In the genomic region with DNA sequence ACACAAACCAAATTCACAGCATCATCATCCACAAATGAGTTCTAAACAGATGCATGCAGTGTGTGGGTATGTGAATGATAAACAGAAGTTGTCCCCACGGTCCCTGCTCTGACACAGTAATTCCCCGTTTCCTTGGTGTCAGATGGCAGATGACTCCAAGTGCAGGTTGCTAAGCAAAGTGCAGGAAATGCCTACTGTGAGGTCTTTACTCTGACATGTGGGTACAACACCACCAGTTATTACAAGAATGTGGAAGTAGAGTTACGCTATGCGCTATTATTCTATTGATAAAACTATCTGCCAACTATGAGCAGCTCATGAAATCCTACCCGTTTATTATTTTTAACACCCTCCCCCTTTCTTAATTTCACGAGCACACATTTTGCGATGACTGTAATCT, we compare ENCODE assay signal across 18 cellular contexts.
A peak's percentile ranks its signal among the peaks of the same experiment; 100 is the strongest.
DNase-seq lines count a peak whose midpoint lies in the region; ATAC-seq and TF ChIP-seq lines count a peak whose summit lies in the region.
"Had no signal": no experiment of that assay in that cellular context is flagged by ENCODE, and none has a peak within 500 bp of the region (broad histone marks: within the 10 kb centered on the region; RNA-seq: fewer than 3 reads in every experiment).

No MANE protein-coding gene starts in this region.

- H3K4me3 ChIP-seq in endodermal cell (ENCODE audit: low read length), result no peak overlapping the region
- H3K4me3 ChIP-seq: adrenal gland had no signal

- no peak for ATAC-seq in stimulated activated effector memory CD8-positive, alpha-beta T cell treated with anti-CD3 and anti-CD28 coated beads, Interleukin-12 subunit alpha, Interleukin-12 subunit beta, amount 100 ng/mL, for 72 hours
- no peak for ATAC-seq in GM19035 (IDR thresholded peaks at IDR 0.05; ENCODE audit: unreplicated experiment)
- ATAC-seq: activated CD4-positive, CD25-positive, alpha-beta regulatory T cell treated with anti-CD3 and anti-CD28 coated beads, Interleukin-2, amount 50 U/mL, for 24 hours; activated CD8-positive, alpha-beta memory T cell treated with anti-CD3 and anti-CD28 coated beads, Interleukin-2, amount 10 ng/mL, durations not matched to agents 7 days and 5 days; right cardiac atrium had no signal

- TF ChIP-seq CTCF in endodermal cell (conservative IDR thresholded peaks at IDR 0.05), result no peak
- TF ChIP-seq CTCF in osteocyte (IDR thresholded peaks at IDR 0.05), result no peak

- no peaks in the 10 kb centered on the region for H3K9me3 Mint-ChIP-seq in endodermal cell
- no peaks in the 10 kb centered on the region for H3K9me3 Mint-ChIP-seq in osteocyte (ENCODE audit: unreplicated experiment)
- H3K9me3 Mint-ChIP-seq in stimulated activated effector memory CD8-positive, alpha-beta T cell treated with anti-CD3 and anti-CD28 coated beads, Interleukin-12 subunit alpha, Interleukin-12 subunit beta, amount 100 ng/mL, for 72 hours, result peaks cover 6% of the 10 kb centered on the region

- H3K4me3 Mint-ChIP-seq in endodermal cell (no peak overlapping the region), osteocyte (ENCODE audit: unreplicated experiment) (peak overlapping the region; percentile 55)
- H3K4me3 Mint-ChIP-seq in stimulated activated effector memory CD8-positive, alpha-beta T cell treated with anti-CD3 and anti-CD28 coated beads, Interleukin-12 subunit alpha, Interleukin-12 subunit beta, amount 100 ng/mL, for 72 hours, result no peak overlapping the region
- H3K4me3 Mint-ChIP-seq: activated CD8-positive, alpha-beta memory T cell treated with anti-CD3 and anti-CD28 coated beads, Interleukin-2, amount 10 ng/mL, durations not matched to agents 7 days and 5 days; CD4-positive, alpha-beta memory T cell had no signal

- peak overlapping the region; percentile 27 for H3K27ac ChIP-seq in endodermal cell (ENCODE audit: low read depth, low read length)
- H3K27ac ChIP-seq: adrenal gland, neutrophil had no signal

- H3K36me3 ChIP-seq in endodermal cell (ENCODE audit: control insufficient read depth, insufficient read depth, low read length), result no peaks in the 10 kb centered on the region
- H3K36me3 ChIP-seq: adrenal gland, neutrophil had no signal

- no peak overlapping the region for H3K9ac ChIP-seq in endodermal cell (ENCODE audit: extremely low read depth, low read length, poor library complexity, severe bottlenecking)

- no peaks in the 10 kb centered on the region for H3K9me3 ChIP-seq in endodermal cell (ENCODE audit: control insufficient read depth, low read length)
- H3K9me3 ChIP-seq: adrenal gland, neutrophil had no signal

- H3K4me1 Mint-ChIP-seq in endodermal cell, result peaks cover 25% of the 10 kb centered on the region
- H3K4me1 Mint-ChIP-seq in osteocyte (ENCODE audit: unreplicated experiment), result peaks cover 64% of the 10 kb centered on the region
- no peaks in the 10 kb centered on the region for H3K4me1 Mint-ChIP-seq in stimulated activated effector memory CD8-positive, alpha-beta T cell treated with anti-CD3 and anti-CD28 coated beads, Interleukin-12 subunit alpha, Interleukin-12 subunit beta, amount 100 ng/mL, for 72 hours
- H3K4me1 Mint-ChIP-seq: activated CD8-positive, alpha-beta memory T cell treated with anti-CD3 and anti-CD28 coated beads, Interleukin-2, amount 10 ng/mL, durations not matched to agents 7 days and 5 days; CD4-positive, alpha-beta memory T cell had no signal

- H3K27ac Mint-ChIP-seq in endodermal cell, result no peak overlapping the region
- H3K27ac Mint-ChIP-seq in osteocyte (ENCODE audit: unreplicated experiment), result peak overlapping the region; percentile 82
- no peak overlapping the region for H3K27ac Mint-ChIP-seq in stimulated activated effector memory CD8-positive, alpha-beta T cell treated with anti-CD3 and anti-CD28 coated beads, Interleukin-12 subunit alpha, Interleukin-12 subunit beta, amount 100 ng/mL, for 72 hours
- H3K27ac Mint-ChIP-seq: activated CD8-positive, alpha-beta memory T cell treated with anti-CD3 and anti-CD28 coated beads, Interleukin-2, amount 10 ng/mL, durations not matched to agents 7 days and 5 days; CD4-positive, alpha-beta memory T cell had no signal

- peaks cover 4% of the 10 kb centered on the region for H3K27me3 Mint-ChIP-seq in endodermal cell (ENCODE audit: insufficient read depth)
- no peaks in the 10 kb centered on the region for H3K27me3 Mint-ChIP-seq in osteocyte (ENCODE audit: unreplicated experiment)
- H3K27me3 Mint-ChIP-seq: activated CD8-positive, alpha-beta memory T cell treated with anti-CD3 and anti-CD28 coated beads, Interleukin-2, amount 10 ng/mL, durations not matched to agents 7 days and 5 days; CD4-positive, alpha-beta memory T cell had no signal

- H3K4me1 ChIP-seq in endodermal cell (ENCODE audit: control insufficient read depth, insufficient read depth, low read length), result peaks cover 6% of the 10 kb centered on the region
- H3K4me1 ChIP-seq: adrenal gland had no signal

- H3K27me3 ChIP-seq in endodermal cell (ENCODE audit: control insufficient read depth, insufficient read depth, low read length, poor library complexity, severe bottlenecking), result no peaks in the 10 kb centered on the region
- H3K27me3 ChIP-seq: adrenal gland, neutrophil had no signal

- WGBS in endodermal cell (ENCODE audit: insufficient coverage in 1 of 2, insufficient read length in 1 of 2), 2 experiments, result 68 to 82% methylated on average over 3 to 7 of the region's 7 CpGs

- DNase-seq in NCI-H2171 treated with DMSO at 0.1 percent for 48 hours (lab: John Stamatoyannopoulos, UW), result peak; percentile 9
- no peak for DNase-seq in NCI-H2171 (lab: John Stamatoyannopoulos, UW)
- DNase-seq in NCI-H524 treated with DMSO at 0.1 percent for 48 hours (lab: John Stamatoyannopoulos, UW), result peak; percentile 1
- peak; percentile 63 for DNase-seq in endodermal cell
- no peak for DNase-seq in osteocyte (ENCODE audit: extremely low spot score, unreplicated experiment)
- DNase-seq in stimulated activated effector memory CD8-positive, alpha-beta T cell treated with anti-CD3 and anti-CD28 coated beads, Interleukin-12 subunit alpha, Interleukin-12 subunit beta, amount 100 ng/mL, for 72 hours (ENCODE audit: low spot score in 2 of 2), result no peak
- DNase-seq in NCI-H1105 treated with DMSO at 0.1 percent for 48 hours (lab: John Stamatoyannopoulos, UW), result no peak
- DNase-seq: activated CD8-positive, alpha-beta memory T cell treated with anti-CD3 and anti-CD28 coated beads, Interleukin-2, amount 10 ng/mL, durations not matched to agents 7 days and 5 days; activated effector memory CD4-positive, alpha-beta T cell treated with Interleukin-2 at 50 U/mL for 16 hours; adrenal gland; CD4-positive, alpha-beta memory T cell; Kasumi-1; NCI-H1930; right cardiac atrium; stimulated activated CD4-positive, alpha-beta T cell treated with anti-CD3 and anti-CD28 coated beads, Interleukin-1b, Interleukin-23, amount 100 ng/mL, for 48 hours had no signal

- H3K36me3 Mint-ChIP-seq in endodermal cell (ENCODE audit: low read depth) (no peaks in the 10 kb centered on the region), osteocyte (ENCODE audit: unreplicated experiment) (peaks cover 18% of the 10 kb centered on the region)
- H3K36me3 Mint-ChIP-seq in stimulated activated effector memory CD8-positive, alpha-beta T cell treated with anti-CD3 and anti-CD28 coated beads, Interleukin-12 subunit alpha, Interleukin-12 subunit beta, amount 100 ng/mL, for 72 hours, result no peaks in the 10 kb centered on the region
- H3K36me3 Mint-ChIP-seq: activated CD8-positive, alpha-beta memory T cell treated with anti-CD3 and anti-CD28 coated beads, Interleukin-2, amount 10 ng/mL, durations not matched to agents 7 days and 5 days; CD4-positive, alpha-beta memory T cell had no signal

Comparison
In these comparisons a context has a peak if more than half of its experiments do, and no peak if none do; other contexts are left out.
1. DNase-seq: peak in NCI-H2171 treated with DMSO at 0.1 percent for 48 hours (single experiment), NCI-H524 treated with DMSO at 0.1 percent for 48 hours (single experiment) and endodermal cell (single experiment); none in NCI-H2171 (single experiment), osteocyte (single experiment), stimulated activated effector memory CD8-positive, alpha-beta T cell treated with anti-CD3 and anti-CD28 coated beads, Interleukin-12 subunit alpha, Interleukin-12 subunit beta, amount 100 ng/mL, for 72 hours (0 of 2) and NCI-H1105 treated with DMSO at 0.1 percent for 48 hours (single experiment).